11 cellular contexts compared by ENCODE assay signal in the genomic region with DNA sequence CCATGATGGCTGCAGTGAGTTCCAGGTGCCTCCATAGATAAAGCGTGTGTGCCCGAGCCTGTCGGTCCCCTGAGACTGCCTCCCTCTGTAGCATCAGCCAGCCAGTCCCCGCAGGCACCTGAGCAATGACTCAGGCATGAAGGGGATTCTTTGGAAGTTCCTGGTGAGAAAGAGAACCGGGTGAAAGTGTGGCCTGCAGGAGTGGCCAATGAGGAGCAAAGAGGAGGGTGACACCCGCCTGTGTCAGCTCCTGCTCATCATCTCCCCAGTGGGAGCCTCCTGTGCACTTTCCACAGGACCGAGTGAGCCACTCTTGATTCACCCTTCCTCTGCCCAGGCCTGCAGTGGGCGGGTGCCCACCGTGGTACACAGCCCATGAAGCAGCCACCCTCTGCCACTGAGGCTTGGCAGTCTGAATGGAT.
A peak's percentile ranks its signal among the peaks of the same experiment; 100 is the strongest.
DNase-seq lines count a peak whose midpoint lies in the region; ATAC-seq and TF ChIP-seq lines count a peak whose summit lies in the region.
"Had no signal": no experiment of that assay in that cellular context is flagged by ENCODE, and none has a peak within 500 bp of the region (broad histone marks: within the 10 kb centered on the region; RNA-seq: fewer than 3 reads in every experiment).

No MANE protein-coding gene starts in this region.

- no peak overlapping the region for H2AFZ ChIP-seq in fibroblast of lung (ENCODE audit: low read length)

- H3K4me2 ChIP-seq in fibroblast of lung (ENCODE audit: extremely low read depth, insufficient read depth, low read length) = no peak overlapping the region

- CTCF ChIA-PET in activated CD4-positive, alpha-beta T cell treated with anti-CD3 and anti-CD28 coated beads, Interleukin-2, amount 10 ng/mL, durations not matched to agents 7 days and 5 days (lab: Charles Lee) = no interaction called here

- H3K36me3 ChIP-seq in fibroblast of lung (ENCODE audit: control insufficient read depth, insufficient read depth, low read length) (no peaks in the 10 kb centered on the region), heart right ventricle (no peaks in the 10 kb centered on the region)
- H3K36me3 ChIP-seq: tibial artery had no signal

- POLR2A ChIA-PET in activated CD4-positive, alpha-beta T cell treated with anti-CD3 and anti-CD28 coated beads, Interleukin-2, amount 10 ng/mL, durations not matched to agents 7 days and 5 days (lab: Charles Lee) = no interaction called here

- H3K27me3 Mint-ChIP-seq in activated CD4-positive, alpha-beta T cell treated with anti-CD3 and anti-CD28 coated beads, Interleukin-2, amount 10 ng/mL, durations not matched to agents 7 days and 5 days = no peaks in the 10 kb centered on the region

- TF ChIP-seq CTCF in fibroblast of lung (conservative IDR thresholded peaks at IDR 0.05 in 1 of 2, IDR thresholded peaks at IDR 0.05 in 1 of 2; ENCODE audit: low read depth in 1 of 2, low read length in 2 of 2) = no peak
- TF ChIP-seq CTCF in heart right ventricle (IDR thresholded peaks at IDR 0.05) = no peak

- H3K79me2 ChIP-seq in fibroblast of lung (ENCODE audit: control insufficient read depth, insufficient read depth, low read length) = no peaks in the 10 kb centered on the region

- peaks cover 17% of the 10 kb centered on the region for H3K4me1 Mint-ChIP-seq in activated CD4-positive, alpha-beta T cell treated with anti-CD3 and anti-CD28 coated beads, Interleukin-2, amount 10 ng/mL, durations not matched to agents 7 days and 5 days
- H3K4me1 Mint-ChIP-seq in stimulated activated effector memory CD8-positive, alpha-beta T cell treated with anti-CD3 and anti-CD28 coated beads, Interleukin-12 subunit alpha, Interleukin-12 subunit beta, amount 100 ng/mL, for 72 hours = peaks cover 31% of the 10 kb centered on the region

- peak; percentile 76 for DNase-seq in activated CD4-positive, alpha-beta T cell treated with anti-CD3 and anti-CD28 coated beads for 48 hours
- no peak for DNase-seq in activated CD4-positive, alpha-beta T cell treated with anti-CD3 and anti-CD28 coated beads, Interleukin-2, amount 10 ng/mL, durations not matched to agents 7 days and 5 days
- DNase-seq in RPMI7951 (ENCODE audit: low read depth) (peak; percentile 97), fibroblast of lung (ENCODE audit: low read depth in 2 of 2) (peak; percentile 57 to 74), heart right ventricle (no peak), left cardiac atrium (no peak)
- no peak for DNase-seq in stimulated activated effector memory CD8-positive, alpha-beta T cell treated with anti-CD3 and anti-CD28 coated beads, Interleukin-12 subunit alpha, Interleukin-12 subunit beta, amount 100 ng/mL, for 72 hours (ENCODE audit: low spot score in 2 of 2)
- DNase-seq: activated gamma-delta T cell treated with Interleukin-2 at 50 U/mL for 16 hours had no signal

- WGBS in heart right ventricle, 2 donors = 80 to 86% methylated on average over 9 of the region's 9 CpGs

- H3K27ac Mint-ChIP-seq in activated CD4-positive, alpha-beta T cell treated with anti-CD3 and anti-CD28 coated beads, Interleukin-2, amount 10 ng/mL, durations not matched to agents 7 days and 5 days = no peak overlapping the region
- H3K27ac Mint-ChIP-seq in stimulated activated effector memory CD8-positive, alpha-beta T cell treated with anti-CD3 and anti-CD28 coated beads, Interleukin-12 subunit alpha, Interleukin-12 subunit beta, amount 100 ng/mL, for 72 hours = no peak overlapping the region
- H3K27ac Mint-ChIP-seq: memory B cell had no signal

- no peaks in the 10 kb centered on the region for H3K27me3 ChIP-seq in fibroblast of lung (ENCODE audit: control insufficient read depth, insufficient read depth, low read length)
- H3K27me3 ChIP-seq in heart right ventricle = no peaks in the 10 kb centered on the region
- H3K27me3 ChIP-seq: tibial artery had no signal

- H3K4me3 ChIP-seq in fibroblast of lung (replicated peaks in 1 of 4; ENCODE audit: control extremely low read depth in 1 of 4, insufficient read depth in 1 of 4, low read depth in 3 of 4, low read length in 4 of 4) (no peak overlapping the region), heart right ventricle (no peak overlapping the region)
- H3K4me3 ChIP-seq: tibial artery had no signal

- no peak overlapping the region for H3K9ac ChIP-seq in fibroblast of lung (ENCODE audit: insufficient read depth, low read length)

- peaks cover 23% of the 10 kb centered on the region for H3K4me1 ChIP-seq in fibroblast of lung (ENCODE audit: control insufficient read depth, extremely low read depth, insufficient read depth, low read length)
- H3K4me1 ChIP-seq in heart right ventricle = peaks cover 0 to 40% (median 0%) of the 10 kb centered on the region in 9 donors

- no peak overlapping the region for H3K4me3 Mint-ChIP-seq in activated CD4-positive, alpha-beta T cell treated with anti-CD3 and anti-CD28 coated beads, Interleukin-2, amount 10 ng/mL, durations not matched to agents 7 days and 5 days
- no peak overlapping the region for H3K4me3 Mint-ChIP-seq in stimulated activated effector memory CD8-positive, alpha-beta T cell treated with anti-CD3 and anti-CD28 coated beads, Interleukin-12 subunit alpha, Interleukin-12 subunit beta, amount 100 ng/mL, for 72 hours
- H3K4me3 Mint-ChIP-seq: memory B cell had no signal

- H3K27ac ChIP-seq in fibroblast of lung (ENCODE audit: insufficient read depth, low read length) = peak overlapping the region; percentile 97
- H3K27ac ChIP-seq in heart right ventricle = peak overlapping the region in 1 of 10 donors; percentile 87
- H3K27ac ChIP-seq: tibial artery had no signal

- ATAC-seq in stimulated activated effector memory CD8-positive, alpha-beta T cell treated with anti-CD3 and anti-CD28 coated beads, Interleukin-12 subunit alpha, Interleukin-12 subunit beta, amount 100 ng/mL, for 72 hours = peak; percentile 69
- no peak for ATAC-seq in heart right ventricle
- ATAC-seq in GM19395 (IDR thresholded peaks at IDR 0.05; ENCODE audit: unreplicated experiment) = no peak
- ATAC-seq in left cardiac atrium = no peak

- intact Hi-C loops in heart right ventricle (cut with DNase I) = no loop called here
- intact Hi-C loops in left cardiac atrium (cut with DNase I) = no loop called here

- no peaks in the 10 kb centered on the region for H3K36me3 Mint-ChIP-seq in activated CD4-positive, alpha-beta T cell treated with anti-CD3 and anti-CD28 coated beads, Interleukin-2, amount 10 ng/mL, durations not matched to agents 7 days and 5 days (ENCODE audit: low read depth)
- no peaks in the 10 kb centered on the region for H3K36me3 Mint-ChIP-seq in stimulated activated effector memory CD8-positive, alpha-beta T cell treated with anti-CD3 and anti-CD28 coated beads, Interleukin-12 subunit alpha, Interleukin-12 subunit beta, amount 100 ng/mL, for 72 hours
- H3K36me3 Mint-ChIP-seq: memory B cell had no signal

- no peaks in the 10 kb centered on the region for H3K9me3 Mint-ChIP-seq in activated CD4-positive, alpha-beta T cell treated with anti-CD3 and anti-CD28 coated beads, Interleukin-2, amount 10 ng/mL, durations not matched to agents 7 days and 5 days
- no peaks in the 10 kb centered on the region for H3K9me3 Mint-ChIP-seq in stimulated activated effector memory CD8-positive, alpha-beta T cell treated with anti-CD3 and anti-CD28 coated beads, Interleukin-12 subunit alpha, Interleukin-12 subunit beta, amount 100 ng/mL, for 72 hours
- H3K9me3 Mint-ChIP-seq: memory B cell had no signal

- H3K9me3 ChIP-seq in fibroblast of lung (ENCODE audit: control insufficient read depth, insufficient read depth, low read depth, low read length) (no peaks in the 10 kb centered on the region), heart right ventricle (no peaks in the 10 kb centered on the region)
- H3K9me3 ChIP-seq: tibial artery had no signal

- no peaks in the 10 kb centered on the region for H4K20me1 ChIP-seq in fibroblast of lung (ENCODE audit: control insufficient read depth, extremely low read depth, insufficient read depth, low read length)

Comparison
In these comparisons a context has a peak if more than half of its experiments do, and no peak if none do; other contexts are left out.
1. DNase-seq: peak in activated CD4-positive, alpha-beta T cell treated with anti-CD3 and anti-CD28 coated beads for 48 hours (single experiment), RPMI7951 (single experiment) and fibroblast of lung (2 of 2); none in activated CD4-positive, alpha-beta T cell treated with anti-CD3 and anti-CD28 coated beads, Interleukin-2, amount 10 ng/mL, durations not matched to agents 7 days and 5 days (single experiment), stimulated activated effector memory CD8-positive, alpha-beta T cell treated with anti-CD3 and anti-CD28 coated beads, Interleukin-12 subunit alpha, Interleukin-12 subunit beta, amount 100 ng/mL, for 72 hours (0 of 2), heart right ventricle (0 of 2) and left cardiac atrium (single experiment).